ENCODE assay signal across 9 cellular contexts in genomic region chr1:6496360-6496704, GRCh38. TPM values are rescaled to one million over a fixed set of nuclear protein-coding genes. Genes with fewer than 3 reads are reported as not detected.
DNase-seq lines count a peak whose midpoint lies in the region; FAIRE-seq and TF ChIP-seq lines count a peak whose summit lies in the region.
"Had no signal": no experiment of that assay in that cellular context is flagged by ENCODE, and none has a peak within 500 bp of the region (broad histone marks: within the 10 kb centered on the region; RNA-seq: fewer than 3 reads in every experiment).

No MANE protein-coding gene starts in this region.

- H3K36me3 Mint-ChIP-seq in activated CD4-positive, alpha-beta T cell treated with anti-CD3 and anti-CD28 coated beads, Interleukin-2, amount 10 ng/mL, durations not matched to agents 24 days and 14 days (ENCODE audit: low read depth): no peaks in the 10 kb centered on the region
- H3K36me3 Mint-ChIP-seq in astrocyte (ENCODE audit: low read depth, unreplicated experiment): no peaks in the 10 kb centered on the region

- peaks cover 28% of the 10 kb centered on the region for H3K27me3 Mint-ChIP-seq in activated CD4-positive, alpha-beta T cell treated with anti-CD3 and anti-CD28 coated beads, Interleukin-2, amount 10 ng/mL, durations not matched to agents 24 days and 14 days
- H3K27me3 Mint-ChIP-seq in astrocyte (ENCODE audit: low read depth, unreplicated experiment): peaks cover 5% of the 10 kb centered on the region

- H4K20me1 ChIP-seq in astrocyte (ENCODE audit: insufficient read depth, low read length) (no peaks in the 10 kb centered on the region), smooth muscle cell (ENCODE audit: low read depth) (no peaks in the 10 kb centered on the region)

- no peak for FAIRE-seq in astrocyte (lab: Jason Lieb, UNC)

- H3K9ac ChIP-seq in astrocyte (ENCODE audit: low read length) (peak overlapping the region; percentile 76), smooth muscle cell (ENCODE audit: low read depth) (no peak overlapping the region)

- no peak for DNase-seq in activated CD4-positive, alpha-beta T cell treated with anti-CD3 and anti-CD28 coated beads, Interleukin-2, amount 10 ng/mL, durations not matched to agents 24 days and 14 days
- no peak for DNase-seq in activated CD4-positive, alpha-beta T cell treated with anti-CD3 and anti-CD28 coated beads for 48 hours
- no peak for DNase-seq in astrocyte (ENCODE audit: low read depth)
- no peak for DNase-seq in iPS DF 6.9 (ENCODE audit: low read depth, low spot score)
- no peak for DNase-seq in smooth muscle cell (lab: John Stamatoyannopoulos, UW; ENCODE audit: unreplicated experiment)
- DNase-seq in HuH-7.5 (ENCODE audit: low spot score): no peak
- DNase-seq in activated T-cell treated with anti-CD3 and anti-CD28 coated beads, Interleukin-2, amount 50 U/mL, for 48 hours: no peak
- no peak for DNase-seq in pons (ENCODE audit: low spot score)

- TF ChIP-seq CTCF in astrocyte (IDR thresholded peaks at IDR 0.05; ENCODE audit: insufficient read depth, low read depth, low read length) (no peak), smooth muscle cell (IDR thresholded peaks at IDR 0.05; ENCODE audit: borderline replicate concordance, insufficient read depth, poor library complexity, severe bottlenecking) (no peak)

- intact Hi-C loops in activated CD4-positive, alpha-beta T cell treated with anti-CD3 and anti-CD28 coated beads, Interleukin-2, amount 10 ng/mL, durations not matched to agents 24 days and 14 days (cut with micrococcal nuclease): no loop called here

- H2AFZ ChIP-seq in astrocyte (ENCODE audit: low read depth, low read length) (peak overlapping the region; percentile 64), smooth muscle cell (ENCODE audit: low read depth) (peak overlapping the region; percentile 46)

- no peaks in the 10 kb centered on the region for H3K9me3 Mint-ChIP-seq in activated CD4-positive, alpha-beta T cell treated with anti-CD3 and anti-CD28 coated beads, Interleukin-2, amount 10 ng/mL, durations not matched to agents 24 days and 14 days
- H3K9me3 Mint-ChIP-seq in astrocyte (ENCODE audit: unreplicated experiment): no peaks in the 10 kb centered on the region

- H3F3A ChIP-seq in smooth muscle cell (ENCODE audit: low read depth): peaks cover 8% of the 10 kb centered on the region

- H3K4me1 ChIP-seq in astrocyte (ENCODE audit: insufficient read depth, low read length) (peaks cover 28% of the 10 kb centered on the region), iPS DF 6.9 (ENCODE audit: control insufficient read depth, insufficient read depth, low read length) (peaks cover 11% of the 10 kb centered on the region), smooth muscle cell (ENCODE audit: low read depth) (peaks cover 17% of the 10 kb centered on the region)

- peak overlapping the region; percentile 41 for H3K4me3 Mint-ChIP-seq in activated CD4-positive, alpha-beta T cell treated with anti-CD3 and anti-CD28 coated beads, Interleukin-2, amount 10 ng/mL, durations not matched to agents 24 days and 14 days
- peak overlapping the region; percentile 85 for H3K4me3 Mint-ChIP-seq in astrocyte (ENCODE audit: unreplicated experiment)

- H3K27me3 ChIP-seq in astrocyte (ENCODE audit: insufficient read depth, low read length) (no peaks in the 10 kb centered on the region), iPS DF 6.9 (ENCODE audit: control insufficient read depth, insufficient read depth, low read length) (no peaks in the 10 kb centered on the region; the same call in 1 of the 2 replicates), smooth muscle cell (ENCODE audit: low read depth) (no peaks in the 10 kb centered on the region)

- no peak overlapping the region for H3K27ac Mint-ChIP-seq in activated CD4-positive, alpha-beta T cell treated with anti-CD3 and anti-CD28 coated beads, Interleukin-2, amount 10 ng/mL, durations not matched to agents 24 days and 14 days
- H3K27ac Mint-ChIP-seq in astrocyte (ENCODE audit: unreplicated experiment): no peak overlapping the region

- peak overlapping the region; percentile 65 for H3K4me3 ChIP-seq in astrocyte (ENCODE audit: insufficient read depth, low read depth, low read length)
- H3K4me3 ChIP-seq in iPS DF 6.9 (ENCODE audit: low read length): peak overlapping the region; percentile 39; the same call in 1 of the 2 replicates
- peak overlapping the region; percentile 72 for H3K4me3 ChIP-seq in smooth muscle cell

- H3K4me2 ChIP-seq in astrocyte (ENCODE audit: low read length) (peak overlapping the region; percentile 95), smooth muscle cell (peak overlapping the region; percentile 92)

- H3K27ac ChIP-seq in astrocyte (ENCODE audit: low read depth, low read length): no peak overlapping the region
- no peak overlapping the region for H3K27ac ChIP-seq in iPS DF 6.9 (ENCODE audit: low read length)
- H3K27ac ChIP-seq in smooth muscle cell (ENCODE audit: low read depth): no peak overlapping the region

- H3K9me3 ChIP-seq in astrocyte (ENCODE audit: insufficient read depth, low read depth, low read length): no peaks in the 10 kb centered on the region
- H3K9me3 ChIP-seq in iPS DF 6.9 (ENCODE audit: control insufficient read depth, insufficient read depth, low read length): no peaks in the 10 kb centered on the region
- no peaks in the 10 kb centered on the region for H3K9me3 ChIP-seq in smooth muscle cell (replicated peaks; ENCODE audit: low read depth)

- peaks cover 14% of the 10 kb centered on the region for H3K79me2 ChIP-seq in astrocyte (ENCODE audit: insufficient read depth, low read length)
- H3K79me2 ChIP-seq in smooth muscle cell (ENCODE audit: low read depth): no peaks in the 10 kb centered on the region

- no CpG with 5 or more reads among the region's 13 CpGs for WGBS in iPS DF 6.9 (ENCODE audit: insufficient coverage, insufficient read length)
- 31% methylated on average over 12 of the region's 13 CpGs for WGBS in smooth muscle cell (ENCODE audit: low lambda C conversion rate)

- H3K36me3 ChIP-seq in astrocyte (ENCODE audit: insufficient read depth, low read length) (no peaks in the 10 kb centered on the region), iPS DF 6.9 (ENCODE audit: control insufficient read depth, insufficient read depth, low read length) (no peaks in the 10 kb centered on the region; the same call in 1 of the 2 replicates), smooth muscle cell (ENCODE audit: low read depth) (no peaks in the 10 kb centered on the region)

- H3K4me1 Mint-ChIP-seq in activated CD4-positive, alpha-beta T cell treated with anti-CD3 and anti-CD28 coated beads, Interleukin-2, amount 10 ng/mL, durations not matched to agents 24 days and 14 days: peaks cover 11% of the 10 kb centered on the region
- peaks cover 9% of the 10 kb centered on the region for H3K4me1 Mint-ChIP-seq in astrocyte (ENCODE audit: low read depth, unreplicated experiment)

RNA-seq across cellular contexts. Expression of gene PLEKHG5, which starts 4.9 kb away (rescaled TPM):
- total RNA-seq in activated CD4-positive, alpha-beta T cell treated with anti-CD3 and anti-CD28 coated beads, Interleukin-2, amount 10 ng/mL, durations not matched to agents 24 days and 14 days: 1.3 and 1.9 TPM in 2 replicates
- total RNA-seq in astrocyte: 23.0 and 25.1 TPM in 2 replicates
- total RNA-seq in smooth muscle cell: 14.5 and 16.1 TPM in 2 replicates
- polyA plus RNA-seq in smooth muscle cell: 10.6 and 17.8 TPM in 2 replicates

RNA-seq across cellular contexts. Expression of gene TNFRSF25, which starts 30.4 kb away (rescaled TPM):
- 139 and 146 TPM in 2 replicates for total RNA-seq in activated CD4-positive, alpha-beta T cell treated with anti-CD3 and anti-CD28 coated beads, Interleukin-2, amount 10 ng/mL, durations not matched to agents 24 days and 14 days
- total RNA-seq in astrocyte: 16.5 and 18.8 TPM in 2 replicates
- total RNA-seq in smooth muscle cell: 9.6 and 19.8 TPM in 2 replicates
- 10.1 and 17.7 TPM in 2 replicates for polyA plus RNA-seq in smooth muscle cell

RNA-seq across cellular contexts. Expression of gene NOL9, which starts 58.0 kb away (rescaled TPM):
- 54.7 and 59.2 TPM in 2 replicates for total RNA-seq in activated CD4-positive, alpha-beta T cell treated with anti-CD3 and anti-CD28 coated beads, Interleukin-2, amount 10 ng/mL, durations not matched to agents 24 days and 14 days
- total RNA-seq in astrocyte: 24.0 and 26.8 TPM in 2 replicates
- total RNA-seq in smooth muscle cell: 12.0 and 16.8 TPM in 2 replicates
- polyA plus RNA-seq in smooth muscle cell: 8.1 and 11.5 TPM in 2 replicates

RNA-seq across cellular contexts. Expression of gene TAS1R1, which starts 58.8 kb away (rescaled TPM):
- not detected in 2 replicates for total RNA-seq in activated CD4-positive, alpha-beta T cell treated with anti-CD3 and anti-CD28 coated beads, Interleukin-2, amount 10 ng/mL, durations not matched to agents 24 days and 14 days
- total RNA-seq in astrocyte: not detected in 2 replicates
- total RNA-seq in smooth muscle cell: not detected in 2 replicates
- 0.27 TPM in 1 of 2 replicates, not detected in the other for polyA plus RNA-seq in smooth muscle cell
- total RNA-seq: A172 had no signal
